ENCODE assay signal across 24 cellular contexts in genomic region chr4:108311313-108311712, GRCh38.
"Had no signal": no experiment of that assay in that cellular context is flagged by ENCODE, and none has a peak within 500 bp of the region (broad histone marks: within the 10 kb centered on the region; RNA-seq: fewer than 3 reads in every experiment).

No MANE protein-coding gene starts in this region.

- H3K4me3 ChIP-seq: MG63 had no signal

- H3K36me3 ChIP-seq: MG63 had no signal

- H3K27ac ChIP-seq: RWPE1 had no signal

- H3K9me3 ChIP-seq: MG63, SK-N-SH had no signal

- ATAC-seq: HepG2, Panc1, PC-3 had no signal

- H3K27me3 ChIP-seq: MG63 had no signal

- DNase-seq: IMR-90, Karpas-422, KG1, MG63, NCI-H1092, NCI-H1105 treated with DMSO at 0.1 percent for 48 hours, NCI-H1417 treated with DMSO at 0.1 percent for 48 hours, NCI-H146, NCI-H1694 treated with DMSO at 0.1 percent for 48 hours, NCI-H1930, NCI-H2081, NCI-H2107, NCI-H2227 treated with DMSO at 0.1 percent for 48 hours, NCI-H446, NCI-H524, NCI-H526 treated with DMSO at 0.1 percent for 48 hours, NCI-H774, PC-3, SHP77, SK-N-SH, SW 1271 had no signal
